Comparison of ENCODE assay signal across 8 cellular contexts in the genomic region with DNA sequence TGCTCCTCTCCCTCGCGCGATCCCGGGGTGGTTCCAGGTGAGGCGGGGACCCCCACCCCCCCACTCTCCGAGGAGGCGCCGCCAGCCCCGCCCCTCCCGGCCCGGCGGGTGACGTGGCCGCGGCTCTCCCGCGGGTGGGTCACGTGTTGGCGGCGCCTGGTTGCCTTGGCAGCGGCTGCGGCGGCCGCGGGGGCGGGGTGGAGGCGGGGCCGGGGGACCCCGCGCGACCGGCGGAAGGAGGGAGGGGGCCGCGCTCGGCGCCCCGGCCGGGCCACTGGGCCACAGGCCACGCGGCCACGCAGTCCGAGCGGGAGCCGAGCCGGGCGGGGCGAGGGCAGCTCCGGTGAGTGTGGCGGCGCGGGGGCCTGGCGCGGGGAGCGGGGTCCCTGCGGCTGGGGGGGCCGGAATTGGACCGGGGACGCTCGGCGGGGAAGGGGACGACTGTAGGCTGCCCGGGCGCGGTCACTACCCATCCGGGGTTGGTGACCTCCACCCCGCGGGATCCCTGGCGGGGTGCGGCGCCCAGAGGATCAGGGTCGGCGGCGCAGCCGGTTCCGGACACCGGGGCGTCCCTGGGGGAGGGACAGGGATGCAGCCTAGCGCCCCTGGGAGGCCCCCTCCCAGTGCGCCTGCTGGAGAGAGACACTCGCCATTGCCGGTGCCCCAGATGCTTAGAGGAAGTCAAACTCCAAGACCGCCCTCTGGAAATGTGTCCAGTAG. TPM values are rescaled to one million over a fixed set of nuclear protein-coding genes. Genes with fewer than 3 reads are reported as not detected.
DNase-seq lines count a peak whose midpoint lies in the region; ATAC-seq and TF ChIP-seq lines count a peak whose summit lies in the region.

A gene (plus strand): TSS at position 257 of the 720 bp plus-strand sequence. CDS start 5,382 bp downstream, outside the sequence.

- peak within 1 kb of the TSS; percentile 98 for H3K27ac ChIP-seq in OCI-LY1 (ENCODE audit: low read depth, low read length, poor library complexity, severe bottlenecking)

- ATAC-seq in GM18873 (IDR thresholded peaks at IDR 0.05; ENCODE audit: low FRiP score, unreplicated experiment): peak; percentile 41
- ATAC-seq in HG03196 (IDR thresholded peaks at IDR 0.05; ENCODE audit: unreplicated experiment): peak; percentile 50

- TF ChIP-seq CTCF in OCI-LY1 (IDR thresholded peaks at IDR 0.05; ENCODE audit: low read length) (no peak), epithelial cell of proximal tubule (conservative IDR thresholded peaks at IDR 0.05; ENCODE audit: low read depth, low read length) (no peak)

- H3K9me3 ChIP-seq in OCI-LY1 (ENCODE audit: low read length): no peaks in the 10 kb centered on the region
- no peaks in the 10 kb centered on the region for H3K9me3 ChIP-seq in mucosa of stomach (ENCODE audit: control insufficient read depth, low read length)

- peak; percentile 96 for DNase-seq in AG08396 (ENCODE audit: low spot score)
- DNase-seq in activated T-cell treated with anti-CD3 and anti-CD28 coated beads for 48 hours (ENCODE audit: low read depth): peak; percentile 83
- no peak for DNase-seq in epithelial cell of proximal tubule (ENCODE audit: low read depth)
- peak; percentile 91 for DNase-seq in stimulated activated CD8-positive, alpha-beta memory T cell treated with anti-CD3 and anti-CD28 coated beads, Interleukin-4, amount 100 ng/mL, for 48 hours

- no peak within 1 kb of the TSS for H2AFZ ChIP-seq in OCI-LY1 (ENCODE audit: low read length)

- H3K4me3 ChIP-seq in OCI-LY1 (ENCODE audit: low read depth, low read length, poor library complexity, severe bottlenecking): peak within 1 kb of the TSS; percentile 72
- H3K4me3 ChIP-seq in epithelial cell of proximal tubule (ENCODE audit: low read depth, low read length): peak within 1 kb of the TSS; percentile 84
- H3K4me3 ChIP-seq in mucosa of stomach (ENCODE audit: low read length): peak within 1 kb of the TSS; percentile 25

- peak within 1 kb of the TSS; percentile 99 for H3K9ac ChIP-seq in OCI-LY1 (ENCODE audit: low read length)
- H3K9ac ChIP-seq in mucosa of stomach (ENCODE audit: low read length): peak within 1 kb of the TSS; percentile 61

- H4K20me1 ChIP-seq in OCI-LY1 (ENCODE audit: insufficient read depth, low read length): no peaks in the 10 kb centered on the region

- H3K27me3 ChIP-seq in OCI-LY1 (ENCODE audit: insufficient read depth, low read length) (no peaks in the 10 kb centered on the region), mucosa of stomach (ENCODE audit: control insufficient read depth, insufficient read depth, low read length) (peaks cover 10% of the 10 kb centered on the region)

- H3K4me2 ChIP-seq in OCI-LY1 (ENCODE audit: low read length): peak within 1 kb of the TSS; percentile 93

- H3K36me3 ChIP-seq in OCI-LY1 (ENCODE audit: insufficient read depth, low read length) (peaks cover 38% of the 10 kb centered on the region), mucosa of stomach (ENCODE audit: control insufficient read depth, insufficient read depth, low read length) (no peaks in the 10 kb centered on the region)

- peaks cover 15% of the 10 kb centered on the region for H3F3A ChIP-seq in OCI-LY1 (ENCODE audit: insufficient read depth, low read length)

- peaks cover 30% of the 10 kb centered on the region for H3K79me2 ChIP-seq in OCI-LY1 (ENCODE audit: insufficient read depth, low read length)

- H3K9me2 ChIP-seq in OCI-LY1 (ENCODE audit: low read depth, low read length): no peaks in the 10 kb centered on the region

- peaks cover 68% of the 10 kb centered on the region for H3K4me1 ChIP-seq in OCI-LY1 (ENCODE audit: insufficient read depth, low read length, severe bottlenecking)
- peaks cover 4% of the 10 kb centered on the region for H3K4me1 ChIP-seq in mucosa of stomach (ENCODE audit: control insufficient read depth, insufficient read depth, low read length)

RNA-seq across cellular contexts. Expression of the gene that starts here (rescaled TPM):
- 35.7 and 46.6 TPM in 2 replicates for total RNA-seq in epithelial cell of proximal tubule

Comparison
In these comparisons a context has a peak if more than half of its experiments do, and no peak if none do; other contexts are left out.
1. H3K4me3 ChIP-seq: peak in every context shown above with its lines; median percentile 84 in epithelial cell of proximal tubule; 72 in OCI-LY1; 25 in mucosa of stomach.